In the genomic region with DNA sequence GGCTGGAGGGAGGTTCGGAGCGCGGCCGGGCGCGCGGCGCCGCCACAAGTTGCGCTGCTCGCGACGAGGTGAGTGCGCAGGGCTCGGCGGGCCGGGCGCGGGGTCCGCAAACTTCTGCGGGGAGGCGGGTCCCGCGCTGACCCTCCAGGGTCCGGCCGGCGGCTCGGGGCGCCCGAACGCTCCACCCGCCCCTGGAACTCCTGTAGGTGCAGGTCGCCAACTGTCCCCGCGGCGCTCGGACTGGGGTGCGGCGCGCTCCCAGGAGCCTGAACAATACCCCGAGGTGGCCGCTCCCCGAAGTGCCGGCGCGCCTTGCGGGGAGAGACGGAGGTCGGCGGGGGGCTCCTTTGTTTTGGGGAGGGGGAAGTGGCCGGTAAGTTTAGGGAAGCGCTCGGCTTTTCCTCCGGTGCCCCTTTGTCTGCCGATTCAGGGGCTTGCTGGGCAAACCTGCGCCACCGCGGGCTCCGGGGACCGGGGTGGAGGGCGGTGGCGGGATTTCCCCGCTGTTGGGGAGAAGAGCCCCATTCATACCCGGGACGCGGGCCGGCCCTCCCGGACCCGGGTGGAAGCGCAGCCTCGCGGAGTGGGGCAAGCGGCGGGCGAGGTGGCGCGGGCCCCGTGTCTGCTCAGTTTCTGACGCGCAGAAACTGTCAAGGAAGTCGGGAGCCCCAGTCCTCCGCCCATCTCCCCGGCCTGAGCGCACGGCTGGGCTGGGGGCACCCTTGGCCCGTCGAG, we compare ENCODE assay signal across 8 cellular contexts. TPM values are rescaled to one million over a fixed set of nuclear protein-coding genes. Genes with fewer than 3 reads are reported as not detected.
DNase-seq lines count a peak whose midpoint lies in the region; ATAC-seq and TF ChIP-seq lines count a peak whose summit lies in the region.

No MANE protein-coding gene starts in this region.

- POLR2A ChIA-PET in activated CD8-positive, alpha-beta T cell treated with anti-CD3 and anti-CD28 coated beads, Interleukin-2, amount 10 ng/mL, durations not matched to agents 7 days and 5 days (lab: Charles Lee): no interaction called here

- peaks cover 0 to 6% (median 2%) of the 10 kb centered on the region in 3 donors for H3K9me3 Mint-ChIP-seq in IgD-negative memory B cell
- no peaks in the 10 kb centered on the region for H3K9me3 Mint-ChIP-seq in activated CD8-positive, alpha-beta T cell treated with anti-CD3 and anti-CD28 coated beads, Interleukin-2, amount 10 ng/mL, durations not matched to agents 7 days and 5 days (ENCODE audit: insufficient read depth)

- CTCF ChIA-PET in activated CD8-positive, alpha-beta T cell treated with anti-CD3 and anti-CD28 coated beads, Interleukin-2, amount 10 ng/mL, durations not matched to agents 7 days and 5 days (lab: Charles Lee): no interaction called here

- H3K4me3 ChIP-seq in esophagus muscularis mucosa (peak overlapping the region; percentile 65 to 78 (median 71)), neutrophil (ENCODE audit: low read depth in 1 of 2, low read length in 1 of 2) (peak overlapping the region; percentile 74)

- peak overlapping the region; percentile 56 to 90 (median 69) for H3K4me3 Mint-ChIP-seq in IgD-negative memory B cell
- H3K4me3 Mint-ChIP-seq in activated CD8-positive, alpha-beta T cell treated with anti-CD3 and anti-CD28 coated beads, Interleukin-2, amount 10 ng/mL, durations not matched to agents 7 days and 5 days: peak overlapping the region; percentile 72

- H3K27ac ChIP-seq in esophagus muscularis mucosa (replicated peaks in 1 of 4): peak overlapping the region; percentile 89 to 91 (median 90)
- H3K27ac ChIP-seq in neutrophil: peak overlapping the region; percentile 94

- 11% methylated on average over 18 of the region's 87 CpGs for WGBS in esophagus muscularis mucosa

- TF ChIP-seq EP300 in esophagus muscularis mucosa (IDR thresholded peaks at IDR 0.05): no peak

- H3K4me1 ChIP-seq in esophagus muscularis mucosa (peaks cover 10 to 64% (median 44%) of the 10 kb centered on the region in 4 donors), neutrophil (ENCODE audit: control insufficient read depth in 1 of 2, insufficient read depth in 1 of 2, low read depth in 1 of 2, low read length in 1 of 2) (peaks cover 10 to 43% of the 10 kb centered on the region in 2 experiments)

- peak; percentile 20 for ATAC-seq in activated CD8-positive, alpha-beta T cell treated with anti-CD3 and anti-CD28 coated beads, Interleukin-2, amount 10 ng/mL, durations not matched to agents 7 days and 5 days
- ATAC-seq in GM19328 (IDR thresholded peaks at IDR 0.05; ENCODE audit: unreplicated experiment): no peak

- intact Hi-C loops in esophagus muscularis mucosa (cut with DNase I): loop anchor here (10.0 kb wide), 1 partner anchor 219 kb away; no protein-coding TSS in a partner anchor

- H3K9me3 ChIP-seq in esophagus muscularis mucosa (no peaks in the 10 kb centered on the region), neutrophil (no peaks in the 10 kb centered on the region)

- H3K27me3 ChIP-seq in esophagus muscularis mucosa (no peaks in the 10 kb centered on the region), neutrophil (peaks cover 10% of the 10 kb centered on the region)

- TF ChIP-seq CTCF in esophagus muscularis mucosa (IDR thresholded peaks at IDR 0.05) (no peak), neutrophil (IDR thresholded peaks at IDR 0.05) (no peak)

- peaks cover 23 to 31% (median 29%) of the 10 kb centered on the region in 3 donors for H3K4me1 Mint-ChIP-seq in IgD-negative memory B cell
- peaks cover 40% of the 10 kb centered on the region for H3K4me1 Mint-ChIP-seq in activated CD8-positive, alpha-beta T cell treated with anti-CD3 and anti-CD28 coated beads, Interleukin-2, amount 10 ng/mL, durations not matched to agents 7 days and 5 days (ENCODE audit: low read depth)

- no peaks in the 10 kb centered on the region for H3K36me3 ChIP-seq in esophagus muscularis mucosa
- H3K36me3 ChIP-seq in neutrophil: peaks cover 5% of the 10 kb centered on the region

- H3K27me3 Mint-ChIP-seq in IgD-negative memory B cell: peaks cover 16% of the 10 kb centered on the region
- H3K27me3 Mint-ChIP-seq in activated CD8-positive, alpha-beta T cell treated with anti-CD3 and anti-CD28 coated beads, Interleukin-2, amount 10 ng/mL, durations not matched to agents 7 days and 5 days (ENCODE audit: low read depth): no peaks in the 10 kb centered on the region

- DNase-seq in NCI-H82 (lab: John Stamatoyannopoulos, UW): peak; percentile 45
- no peak for DNase-seq in NCI-H82 treated with DMSO at 0.1 percent for 48 hours (lab: John Stamatoyannopoulos, UW; ENCODE audit: unreplicated experiment)
- peak; percentile 36 for DNase-seq in activated CD8-positive, alpha-beta T cell treated with anti-CD3 and anti-CD28 coated beads, Interleukin-2, amount 10 ng/mL, durations not matched to agents 7 days and 5 days
- DNase-seq in esophagus muscularis mucosa (ENCODE audit: extremely low spot score): no peak
- no peak for DNase-seq in islet precursor cell

- no peaks in the 10 kb centered on the region for H3K36me3 Mint-ChIP-seq in IgD-negative memory B cell
- H3K36me3 Mint-ChIP-seq in activated CD8-positive, alpha-beta T cell treated with anti-CD3 and anti-CD28 coated beads, Interleukin-2, amount 10 ng/mL, durations not matched to agents 7 days and 5 days (ENCODE audit: low read depth): peaks cover 10% of the 10 kb centered on the region

- peak overlapping the region in 1 of 3 donors; percentile 57 for H3K27ac Mint-ChIP-seq in IgD-negative memory B cell
- H3K27ac Mint-ChIP-seq in activated CD8-positive, alpha-beta T cell treated with anti-CD3 and anti-CD28 coated beads, Interleukin-2, amount 10 ng/mL, durations not matched to agents 7 days and 5 days: no peak overlapping the region

- no peak for TF ChIP-seq POLR2A in esophagus muscularis mucosa (IDR thresholded peaks at IDR 0.05; ENCODE audit: low read depth)

RNA-seq across cellular contexts. Expression of a gene that starts 0.7 kb away (rescaled TPM):
- polyA plus RNA-seq in IgD-negative memory B cell: 11.5 TPM
- 10 to 100 TPM; 20.0 to 23.0 TPM for total RNA-seq in activated CD8-positive, alpha-beta T cell treated with anti-CD3 and anti-CD28 coated beads, Interleukin-2, amount 10 ng/mL, durations not matched to agents 7 days and 5 days
- total RNA-seq in esophagus muscularis mucosa: 10 to 100 TPM; 25.3 to 54.1 (median 38.2) TPM

Comparison
In these comparisons a context has a peak if more than half of its experiments do, and no peak if none do; other contexts are left out.
1. DNase-seq: peak in NCI-H82 (single experiment) and activated CD8-positive, alpha-beta T cell treated with anti-CD3 and anti-CD28 coated beads, Interleukin-2, amount 10 ng/mL, durations not matched to agents 7 days and 5 days (single experiment); none in NCI-H82 treated with DMSO at 0.1 percent for 48 hours (single experiment), esophagus muscularis mucosa (single experiment) and islet precursor cell (single experiment).